In genomic region chr1:147712605-147713004, GRCh38 we compare ENCODE assay signal across 35 cellular contexts. TPM values are rescaled to one million over a fixed set of nuclear protein-coding genes. Genes with fewer than 3 reads are reported as not detected.
"Had no signal": no experiment of that assay in that cellular context is flagged by ENCODE, and none has a peak within 500 bp of the region (broad histone marks: within the 10 kb centered on the region; RNA-seq: fewer than 3 reads in every experiment).

No MANE protein-coding gene starts in this region.

- H3K4me3 ChIP-seq: adrenal gland, ascending aorta, body of pancreas, breast epithelium, cardiac muscle cell had no signal

- H3K36me3 ChIP-seq: adrenal gland, ascending aorta, brain microvascular endothelial cell, breast epithelium, cardiac muscle cell had no signal

- H3K9me3 ChIP-seq: adrenal gland, ascending aorta, body of pancreas, breast epithelium had no signal

- DNase-seq: activated effector memory CD4-positive, alpha-beta T cell treated with anti-CD3 and anti-CD28 coated beads, Interleukin-2, amount 50 U/mL, for 16 hours; activated effector memory CD4-positive, alpha-beta T cell treated with Interleukin-2 at 50 U/mL for 16 hours; activated gamma-delta T cell; activated gamma-delta T cell treated with Interleukin-2 at 50 U/mL for 16 hours; activated naive CD4-positive, alpha-beta T cell; activated naive CD4-positive, alpha-beta T cell treated with anti-CD3 and anti-CD28 coated beads for 36 hours; activated naive CD4-positive, alpha-beta T cell treated with anti-CD3 and anti-CD28 coated beads, Interleukin-2, amount 10 ng/mL, durations not matched to agents 7 days and 5 days; activated naive CD4-positive, alpha-beta T cell treated with anti-CD3 and anti-CD28 coated beads, Interleukin-2, amount 50 U/mL, for 16 hours; activated naive CD4-positive, alpha-beta T cell treated with Interleukin-2 at 50 U/mL for 16 hours; activated naive CD8-positive, alpha-beta T cell treated with anti-CD3 and anti-CD28 coated beads for 36 hours; activated naive CD8-positive, alpha-beta T cell treated with anti-CD3 and anti-CD28 coated beads, Interleukin-2, amount 10 ng/mL, durations not matched to agents 7 days and 5 days; activated naive CD8-positive, alpha-beta T cell treated with anti-CD3 and anti-CD28 coated beads, Interleukin-2, amount 50 U/mL, for 24 hours; activated T-cell treated with anti-CD3 and anti-CD28 coated beads, Interleukin-2, amount 50 U/mL, for 1 hour; activated T-cell treated with anti-CD3 and anti-CD28 coated beads, Interleukin-2, amount 50 U/mL, for 24 hours; activated T-cell treated with anti-CD3 and anti-CD28 coated beads, Interleukin-2, amount 50 U/mL, for 4 hours; activated T-cell treated with anti-CD3 and anti-CD28 coated beads, Interleukin-2, amount 50 U/mL, for 48 hours; activated T-cell treated with anti-CD3 and anti-CD28 coated beads, Interleukin-2, amount 50 U/mL, for 72 hours; adrenal gland; amniotic stem cell; amygdala; anterior cingulate cortex; aorta; body of pancreas; brain microvascular endothelial cell; caudate nucleus; central memory CD4-positive, alpha-beta T cell; cerebellar nuclear complex had no signal

- ATAC-seq: activated naive CD4-positive, alpha-beta T cell treated with anti-CD3 and anti-CD28 coated beads, Interleukin-2, amount 50 U/mL, for 72 hours; activated naive CD8-positive, alpha-beta T cell treated with anti-CD3 and anti-CD28 coated beads, Interleukin-2, amount 50 U/mL, for 24 hours; activated T-cell treated with anti-CD3 and anti-CD28 coated beads, Interleukin-2, amount 50 U/mL, for 4 hours; activated T-cell treated with anti-CD3 and anti-CD28 coated beads, Interleukin-2, amount 50 U/mL, for 72 hours; activated T-helper 17 cell treated with anti-CD3 and anti-CD28 coated beads, Interleukin-2, amount 50 U/mL, for 72 hours; body of pancreas had no signal

- H3K27ac ChIP-seq: adrenal gland, ascending aorta, body of pancreas, brain microvascular endothelial cell, breast epithelium, cardiac muscle cell had no signal

- H3K4me1 ChIP-seq: adrenal gland, ascending aorta, body of pancreas, breast epithelium had no signal

- H3K27me3 ChIP-seq: adrenal gland, ascending aorta, body of pancreas, breast epithelium had no signal

RNA-seq across cellular contexts. Expression of gene GJA5, which starts 47.8 kb away (rescaled TPM):
- total RNA-seq: activated naive CD4-positive, alpha-beta T cell treated with anti-CD3 and anti-CD28 coated beads for 36 hours; activated naive CD4-positive, alpha-beta T cell treated with anti-CD3 and anti-CD28 coated beads, Interleukin-2, amount 50 U/mL, for 72 hours; activated naive CD8-positive, alpha-beta T cell treated with anti-CD3 and anti-CD28 coated beads for 36 hours; activated naive CD8-positive, alpha-beta T cell treated with anti-CD3 and anti-CD28 coated beads, Interleukin-2, amount 10 ng/mL, durations not matched to agents 7 days and 5 days; activated T-cell treated with anti-CD3 and anti-CD28 coated beads, Interleukin-2, amount 50 U/mL, for 4 hours; activated T-cell treated with anti-CD3 and anti-CD28 coated beads, Interleukin-2, amount 50 U/mL, for 72 hours; activated T-helper 1 cell treated with anti-CD3 and anti-CD28 coated beads, Interleukin-12 subunit alpha, Interleukin-12 subunit beta, Interleukin-2, Interleukin-4 antibody, amounts not matched to agents 30 ng/mL and 10 ng/mL and 1 ng/mL, durations not matched to agents 14 hours and 24 hours and 36 hours; activated T-helper 17 cell treated with anti-CD3 and anti-CD28 coated beads, Interleukin-2, amount 50 U/mL, for 72 hours; activated T-helper 2 cell treated with anti-CD3 and anti-CD28 coated beads, Interferon-gamma antibody, Interleukin-2, Interleukin-4, amounts not matched to agents 10 μg/mL and 5 μg/mL and 100 μg/mL, durations not matched to agents 14 hours and 24 hours and 36 hours; bronchial epithelial cell had no signal
